In genomic region chr4:6937201-6937600, GRCh38 we compare ENCODE assay signal across 24 cellular contexts. TPM values are rescaled to one million over a fixed set of nuclear protein-coding genes. Genes with fewer than 3 reads are reported as not detected.
DNase-seq lines count a peak whose midpoint lies in the region; ATAC-seq and TF ChIP-seq lines count a peak whose summit lies in the region.
"Had no signal": no experiment of that assay in that cellular context is flagged by ENCODE, and none has a peak within 500 bp of the region (broad histone marks: within the 10 kb centered on the region; RNA-seq: fewer than 3 reads in every experiment).

No MANE protein-coding gene starts in this region.

- TF ChIP-seq EP300 in ovary (IDR thresholded peaks at IDR 0.05) = no peak

- no peak for TF ChIP-seq POLR2A in NB4 (IDR thresholded peaks at IDR 0.05; ENCODE audit: extremely low read depth, insufficient read length)
- no peak for TF ChIP-seq POLR2A in ovary (IDR thresholded peaks at IDR 0.05)

- H3K27me3 ChIP-seq in smooth muscle cell (ENCODE audit: low read depth) (no peaks in the 10 kb centered on the region), ovary (no peaks in the 10 kb centered on the region)
- H3K27me3 ChIP-seq: body of pancreas, esophagus squamous epithelium, gastrocnemius medialis, uterus had no signal

- H3K4me1 Mint-ChIP-seq in activated naive CD4-positive, alpha-beta T cell treated with anti-CD3 and anti-CD28 coated beads, Interleukin-2, amount 50 U/mL, for 24 hours = peaks cover 79% of the 10 kb centered on the region
- peaks cover 39% of the 10 kb centered on the region for H3K4me1 Mint-ChIP-seq in glutamatergic neuron (ENCODE audit: low read depth, unreplicated experiment)
- peaks cover 79% of the 10 kb centered on the region for H3K4me1 Mint-ChIP-seq in stimulated activated memory B cell treated with anti-CD40 and anti-IgM and Interleukin-4, amounts not matched to agents 10 μg/mL and 1 μg/mL and 100 μg/mL, for 72 hours

- DNase-seq in activated naive CD4-positive, alpha-beta T cell treated with anti-CD3 and anti-CD28 coated beads, Interleukin-2, amount 50 U/mL, for 72 hours (ENCODE audit: low spot score in 2 of 2) = no peak
- peak; percentile 62 for DNase-seq in NB4 (ENCODE audit: low read depth)
- DNase-seq in glutamatergic neuron = no peak
- no peak for DNase-seq in smooth muscle cell (lab: John Stamatoyannopoulos, UW; ENCODE audit: unreplicated experiment)
- DNase-seq in ovary = no peak
- no peak for DNase-seq in NCI-H2171 treated with DMSO at 0.1 percent for 48 hours (lab: John Stamatoyannopoulos, UW)
- DNase-seq: activated T-cell treated with anti-CD3 and anti-CD28 coated beads, Interleukin-2, amount 50 U/mL, for 72 hours; body of pancreas; C1 segment of cervical spinal cord; DMS53; effector memory CD8-positive, alpha-beta T cell; esophagus squamous epithelium; gastrocnemius medialis; GF-D8; KG1; lower lobe of right lung; NCI-H1694 treated with DMSO at 0.1 percent for 48 hours; stimulated activated CD4-positive, alpha-beta T cell treated with anti-CD3 and anti-CD28 coated beads, Interleukin-12 subunit alpha, Interleukin-12 subunit beta, amount 100 ng/mL, for 4 hours; uterus had no signal

- WGBS in smooth muscle cell (ENCODE audit: low lambda C conversion rate) = 88% methylated on average over 6 of the region's 6 CpGs
- 73 to 96% (median 76%) methylated on average over 6 of the region's 6 CpGs for WGBS in ovary, 3 donors

- H3K4me2 ChIP-seq in smooth muscle cell = no peak overlapping the region

- no peak for ATAC-seq in activated naive CD4-positive, alpha-beta T cell treated with anti-CD3 and anti-CD28 coated beads, Interleukin-2, amount 50 U/mL, for 72 hours
- no peak for ATAC-seq in stimulated activated memory B cell treated with anti-CD40 and anti-IgM and Interleukin-4, amounts not matched to agents 10 μg/mL and 1 μg/mL and 100 μg/mL, for 72 hours
- ATAC-seq: activated T-cell treated with anti-CD3 and anti-CD28 coated beads, Interleukin-2, amount 50 U/mL, for 72 hours; body of pancreas; effector memory CD8-positive, alpha-beta T cell; gastrocnemius medialis; lower lobe of right lung; SK-N-SH treated with all-trans-retinoic acid at 6 μM for 48 hours had no signal

- H3K36me3 ChIP-seq in smooth muscle cell (ENCODE audit: low read depth) (no peaks in the 10 kb centered on the region), ovary (no peaks in the 10 kb centered on the region)
- H3K36me3 ChIP-seq: gastrocnemius medialis, lower lobe of right lung, uterus had no signal

- intact Hi-C loops in ovary (cut with DNase I) = no loop called here

- H3K4me3 Mint-ChIP-seq in activated naive CD4-positive, alpha-beta T cell treated with anti-CD3 and anti-CD28 coated beads, Interleukin-2, amount 50 U/mL, for 24 hours = no peak overlapping the region
- H3K4me3 Mint-ChIP-seq in glutamatergic neuron (ENCODE audit: unreplicated experiment) = peak overlapping the region; percentile 50
- peak overlapping the region; percentile 27 for H3K4me3 Mint-ChIP-seq in stimulated activated memory B cell treated with anti-CD40 and anti-IgM and Interleukin-4, amounts not matched to agents 10 μg/mL and 1 μg/mL and 100 μg/mL, for 72 hours
- H3K4me3 Mint-ChIP-seq: activated T-cell treated with anti-CD3 and anti-CD28 coated beads, Interleukin-2, amount 50 U/mL, for 72 hours had no signal

- no peak overlapping the region for H2AFZ ChIP-seq in smooth muscle cell (ENCODE audit: low read depth)

- H3K79me2 ChIP-seq in smooth muscle cell (ENCODE audit: low read depth) = peaks cover 12% of the 10 kb centered on the region

- H3K36me3 Mint-ChIP-seq in activated naive CD4-positive, alpha-beta T cell treated with anti-CD3 and anti-CD28 coated beads, Interleukin-2, amount 50 U/mL, for 24 hours = peaks cover 14% of the 10 kb centered on the region
- peaks cover 0 to 16% of the 10 kb centered on the region in 2 donors for H3K36me3 Mint-ChIP-seq in activated naive CD4-positive, alpha-beta T cell treated with anti-CD3 and anti-CD28 coated beads, Interleukin-2, amount 50 U/mL, for 72 hours
- peaks cover 11% of the 10 kb centered on the region for H3K36me3 Mint-ChIP-seq in glutamatergic neuron (ENCODE audit: unreplicated experiment)
- H3K36me3 Mint-ChIP-seq in stimulated activated memory B cell treated with anti-CD40 and anti-IgM and Interleukin-4, amounts not matched to agents 10 μg/mL and 1 μg/mL and 100 μg/mL, for 72 hours = peaks cover 40% of the 10 kb centered on the region

- H3K27me3 Mint-ChIP-seq in activated naive CD4-positive, alpha-beta T cell treated with anti-CD3 and anti-CD28 coated beads, Interleukin-2, amount 50 U/mL, for 24 hours = no peaks in the 10 kb centered on the region
- peaks cover 14% of the 10 kb centered on the region for H3K27me3 Mint-ChIP-seq in glutamatergic neuron (ENCODE audit: unreplicated experiment)
- no peaks in the 10 kb centered on the region for H3K27me3 Mint-ChIP-seq in stimulated activated memory B cell treated with anti-CD40 and anti-IgM and Interleukin-4, amounts not matched to agents 10 μg/mL and 1 μg/mL and 100 μg/mL, for 72 hours
- H3K27me3 Mint-ChIP-seq: effector memory CD8-positive, alpha-beta T cell had no signal

- peaks cover 16% of the 10 kb centered on the region for H3F3A ChIP-seq in smooth muscle cell (ENCODE audit: low read depth)

- H3K9me3 ChIP-seq in smooth muscle cell (replicated peaks; ENCODE audit: low read depth) = no peaks in the 10 kb centered on the region
- no peaks in the 10 kb centered on the region for H3K9me3 ChIP-seq in ovary
- H3K9me3 ChIP-seq: body of pancreas, esophagus squamous epithelium, gastrocnemius medialis, HAP-1, lower lobe of right lung, uterus had no signal

- H3K27ac Mint-ChIP-seq in activated naive CD4-positive, alpha-beta T cell treated with anti-CD3 and anti-CD28 coated beads, Interleukin-2, amount 50 U/mL, for 24 hours = peak overlapping the region; percentile 11
- peak overlapping the region in 1 of 2 donors; percentile 45 for H3K27ac Mint-ChIP-seq in activated naive CD4-positive, alpha-beta T cell treated with anti-CD3 and anti-CD28 coated beads, Interleukin-2, amount 50 U/mL, for 72 hours
- peak overlapping the region; percentile 24 for H3K27ac Mint-ChIP-seq in glutamatergic neuron (ENCODE audit: unreplicated experiment)
- H3K27ac Mint-ChIP-seq in stimulated activated memory B cell treated with anti-CD40 and anti-IgM and Interleukin-4, amounts not matched to agents 10 μg/mL and 1 μg/mL and 100 μg/mL, for 72 hours = peak overlapping the region; percentile 69

- TF ChIP-seq CTCF in NB4 (IDR thresholded peaks at IDR 0.05; ENCODE audit: low read depth, low read length) = no peak
- TF ChIP-seq CTCF in glutamatergic neuron (IDR thresholded peaks at IDR 0.05; ENCODE audit: partially characterized antibody, unreplicated experiment) = no peak
- no peak for TF ChIP-seq CTCF in smooth muscle cell (IDR thresholded peaks at IDR 0.05; ENCODE audit: borderline replicate concordance, insufficient read depth, poor library complexity, severe bottlenecking)
- no peak for TF ChIP-seq CTCF in ovary (IDR thresholded peaks at IDR 0.05)

- H3K9me3 Mint-ChIP-seq in activated naive CD4-positive, alpha-beta T cell treated with anti-CD3 and anti-CD28 coated beads, Interleukin-2, amount 50 U/mL, for 24 hours = no peaks in the 10 kb centered on the region
- H3K9me3 Mint-ChIP-seq in activated naive CD4-positive, alpha-beta T cell treated with anti-CD3 and anti-CD28 coated beads, Interleukin-2, amount 50 U/mL, for 72 hours = peaks cover 0 to 10% of the 10 kb centered on the region in 2 donors
- H3K9me3 Mint-ChIP-seq in glutamatergic neuron (ENCODE audit: unreplicated experiment) = peaks cover 5% of the 10 kb centered on the region
- peaks cover 7% of the 10 kb centered on the region for H3K9me3 Mint-ChIP-seq in stimulated activated memory B cell treated with anti-CD40 and anti-IgM and Interleukin-4, amounts not matched to agents 10 μg/mL and 1 μg/mL and 100 μg/mL, for 72 hours
- H3K9me3 Mint-ChIP-seq: activated T-cell treated with anti-CD3 and anti-CD28 coated beads, Interleukin-2, amount 50 U/mL, for 72 hours; effector memory CD8-positive, alpha-beta T cell had no signal

- peaks cover 3% of the 10 kb centered on the region for H4K20me1 ChIP-seq in smooth muscle cell (ENCODE audit: low read depth)

- no peak overlapping the region for H3K27ac ChIP-seq in smooth muscle cell (ENCODE audit: low read depth)
- no peak overlapping the region for H3K27ac ChIP-seq in ovary
- H3K27ac ChIP-seq: gastrocnemius medialis, lower lobe of right lung, RWPE1, uterus had no signal

- no peak overlapping the region for H3K9ac ChIP-seq in smooth muscle cell (ENCODE audit: low read depth)

- H3K4me3 ChIP-seq in NB4 (ENCODE audit: low read depth, low read length) (no peak overlapping the region), smooth muscle cell (no peak overlapping the region), ovary (no peak overlapping the region)
- H3K4me3 ChIP-seq: body of pancreas, esophagus squamous epithelium, gastrocnemius medialis, HAP-1, lower lobe of right lung, uterus had no signal

- H3K4me1 ChIP-seq in smooth muscle cell (ENCODE audit: low read depth) (peaks cover 15% of the 10 kb centered on the region), ovary (ENCODE audit: insufficient read depth) (peaks cover 4% of the 10 kb centered on the region)
- H3K4me1 ChIP-seq: body of pancreas had no signal

RNA-seq across cellular contexts. Expression of gene TBC1D14, which starts 27.6 kb away (rescaled TPM):
- 10 to 100 TPM; 21.3 to 38.2 TPM for total RNA-seq in activated naive CD4-positive, alpha-beta T cell treated with anti-CD3 and anti-CD28 coated beads, Interleukin-2, amount 50 U/mL, for 72 hours
- total RNA-seq in glutamatergic neuron (ENCODE audit: unreplicated experiment) (82.2 TPM), smooth muscle cell (24.4 and 31.6 TPM in 2 replicates), ovary (10 to 100 TPM; 19.9 to 39.6 (median 34.4) TPM)
- polyA plus RNA-seq in smooth muscle cell (13.0 and 20.9 TPM in 2 replicates), ovary (10 to 100 TPM; 24.7 to 40.0 TPM)
